8 cellular contexts compared by ENCODE assay signal in the genomic region with DNA sequence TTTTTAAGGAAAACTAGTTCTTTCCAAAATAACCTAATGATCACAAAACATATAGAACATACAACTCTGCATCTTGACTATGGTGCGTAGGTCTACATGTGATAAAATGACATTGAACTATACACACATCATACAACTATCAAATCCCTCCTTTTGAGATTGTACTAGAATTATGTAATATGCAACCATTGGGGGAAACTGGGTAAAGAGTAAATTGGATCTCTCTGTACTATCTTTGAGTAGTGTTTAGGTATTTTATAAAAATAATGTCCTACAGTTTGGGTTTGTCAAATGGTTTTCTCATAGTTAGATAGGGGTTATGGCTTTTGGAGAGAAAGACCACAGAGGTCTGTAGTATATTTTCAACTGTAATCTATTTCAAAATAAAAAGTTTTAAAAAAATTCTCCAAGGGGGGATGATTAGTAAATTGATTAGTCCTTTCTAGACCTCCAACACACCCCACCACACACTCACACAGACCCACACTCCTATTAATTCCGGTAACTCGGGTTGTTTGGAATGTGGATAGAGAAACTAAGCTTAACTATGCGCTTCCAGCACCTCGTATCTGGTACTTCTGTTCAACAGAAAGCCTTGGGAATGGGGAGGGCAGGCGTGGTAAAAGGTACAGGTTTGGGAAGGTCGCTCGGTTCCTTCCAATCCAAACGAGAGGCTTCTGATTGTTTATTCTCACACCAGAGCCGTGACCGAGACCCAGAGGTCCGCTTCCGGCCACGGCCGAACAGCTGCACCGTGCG. TPM values are rescaled to one million over a fixed set of nuclear protein-coding genes. Genes with fewer than 3 reads are reported as not detected.
A peak's percentile ranks its signal among the peaks of the same experiment; 100 is the strongest.
DNase-seq lines count a peak whose midpoint lies in the region; ATAC-seq, FAIRE-seq and TF ChIP-seq lines count a peak whose summit lies in the region.

No MANE protein-coding gene starts in this region.

- peak overlapping the region; percentile 97 for H3K9ac ChIP-seq in endothelial cell of umbilical vein (replicated peaks; ENCODE audit: extremely low read depth, insufficient read depth, low read length)

- DNase-seq in heart right ventricle: no peak
- no peak for DNase-seq in cardiac septum (ENCODE audit: low spot score)
- peak; percentile 35 for DNase-seq in Panc1 (ENCODE audit: low read depth, low spot score)
- no peak for DNase-seq in endothelial cell of umbilical vein (ENCODE audit: low read depth, low spot score)
- DNase-seq in pancreas: no peak
- no peak for DNase-seq in GM12892 (ENCODE audit: insufficient read length)
- DNase-seq in left lobe of liver (ENCODE audit: low spot score): no peak
- DNase-seq in MV-4-11 (lab: John Stamatoyannopoulos, UW): no peak

- in situ Hi-C loops in Panc1 (cut with HindIII; ENCODE audit: low pct_unique_long_range_greater_than_20kb, low sequenced_read_pairs): no loop called here

- WGBS in heart right ventricle, 2 donors: 5 to 6% methylated on average over 17 of the region's 17 CpGs
- 3% methylated on average over 17 of the region's 17 CpGs for WGBS in pancreas, 2 donors

- H2AFZ ChIP-seq in endothelial cell of umbilical vein (ENCODE audit: low read depth, low read length): peak overlapping the region; percentile 85

- intact Hi-C loops in heart right ventricle (cut with DNase I): loop anchor here in 2 of 10 donors (10.0 kb wide), 2 partner anchors 71 to 191 kb away; a partner anchor contains a TSS
- intact Hi-C loops in cardiac septum (cut with DNase I): loop anchor here (2.0 kb wide), 2 partner anchors 79 to 191 kb away; a partner anchor contains a TSS
- intact Hi-C loops in Panc1 (cut with micrococcal nuclease; ENCODE audit: unreplicated experiment): no loop called here
- intact Hi-C loops in endothelial cell of umbilical vein (cut with micrococcal nuclease): no loop called here
- intact Hi-C loops in pancreas (cut with DNase I): no loop called here

- no peaks in the 10 kb centered on the region for H4K20me1 ChIP-seq in endothelial cell of umbilical vein (replicated peaks; ENCODE audit: control insufficient read depth, extremely low read depth, insufficient read depth, low read length)

- dilution Hi-C loops in endothelial cell of umbilical vein (cut with MboI; ENCODE audit: extremely low pct_ligation_motif_present, low sequenced_read_pairs): no loop called here

- no peak for TF ChIP-seq CTCF in heart right ventricle (IDR thresholded peaks at IDR 0.05)
- TF ChIP-seq CTCF in Panc1 (IDR thresholded peaks at IDR 0.05): no peak
- no peak for TF ChIP-seq CTCF in endothelial cell of umbilical vein (IDR thresholded peaks at IDR 0.05; ENCODE audit: extremely low read depth in 1 of 2, insufficient read depth in 1 of 2, low read depth in 1 of 2, low read length in 2 of 2)
- TF ChIP-seq CTCF in pancreas (IDR thresholded peaks at IDR 0.05): no peak

- H3K36me3 ChIP-seq in heart right ventricle: peaks cover 0 to 5% (median 0%) of the 10 kb centered on the region in 9 donors
- H3K36me3 ChIP-seq in Panc1 (ENCODE audit: control insufficient read depth, insufficient read depth, low read length): no peaks in the 10 kb centered on the region
- no peaks in the 10 kb centered on the region for H3K36me3 ChIP-seq in endothelial cell of umbilical vein (ENCODE audit: control insufficient read depth in 2 of 2, extremely low read depth in 1 of 2, insufficient read depth in 2 of 2, low read length in 2 of 2)
- no peaks in the 10 kb centered on the region for H3K36me3 ChIP-seq in pancreas

- no peaks in the 10 kb centered on the region for H3K27me3 ChIP-seq in heart right ventricle
- no peaks in the 10 kb centered on the region for H3K27me3 ChIP-seq in Panc1 (ENCODE audit: control insufficient read depth, insufficient read depth, low read length)
- H3K27me3 ChIP-seq in endothelial cell of umbilical vein (ENCODE audit: control insufficient read depth in 2 of 2, insufficient read depth in 2 of 2, low read length in 2 of 2): no peaks in the 10 kb centered on the region
- no peaks in the 10 kb centered on the region for H3K27me3 ChIP-seq in pancreas

- ATAC-seq in heart right ventricle: peak in 1 of 8 donors; percentile 19
- ATAC-seq in Panc1: no peak; the same call in 1 of the 2 replicates
- ATAC-seq in pancreas: peak in 2 of 4 donors; percentile 44 to 58
- no peak for ATAC-seq in left lobe of liver

- H3K79me2 ChIP-seq in endothelial cell of umbilical vein (ENCODE audit: control insufficient read depth, insufficient read depth, low read length): peaks cover 40% of the 10 kb centered on the region

- no peak for FAIRE-seq in endothelial cell of umbilical vein (lab: Jason Lieb, UNC)
- FAIRE-seq in pancreas (lab: Jason Lieb, UNC): no peak
- FAIRE-seq in GM12892 (lab: Jason Lieb, UNC): no peak

- TSS peak; percentile 97 for BruUV-seq in Panc1 (replicated peaks; lab: Mats Ljungman, UMichigan)
- BruUV-seq in endothelial cell of umbilical vein (replicated peaks; lab: Mats Ljungman, UMichigan): TSS peak; percentile 88

- H3K4me1 ChIP-seq in heart right ventricle (peaks cover 3 to 39% (median 31%) of the 10 kb centered on the region in 9 donors), Panc1 (ENCODE audit: control insufficient read depth, insufficient read depth, low read length) (peaks cover 28% of the 10 kb centered on the region), endothelial cell of umbilical vein (ENCODE audit: control insufficient read depth, extremely low read depth, insufficient read depth, low read length) (peaks cover 13% of the 10 kb centered on the region), pancreas (peaks cover 9 to 27% (median 17%) of the 10 kb centered on the region in 3 donors)

- POLR2A ChIA-PET in Panc1 (lab: Charles Lee): no interaction called here
- POLR2A ChIA-PET in endothelial cell of umbilical vein (lab: Charles Lee): no interaction called here

- H3K27ac ChIP-seq in heart right ventricle (peak overlapping the region; percentile 67 to 98 (median 96)), Panc1 (ENCODE audit: low read length) (peak overlapping the region; percentile 99), endothelial cell of umbilical vein (ENCODE audit: insufficient read depth, low read depth, low read length) (peak overlapping the region; percentile 77), pancreas (peak overlapping the region; percentile 90 to 95 (median 94))

- peak overlapping the region; percentile 76 for H3K4me2 ChIP-seq in endothelial cell of umbilical vein (ENCODE audit: insufficient read depth, low read length)

- H3K9me3 ChIP-seq in heart right ventricle: no peaks in the 10 kb centered on the region
- no peaks in the 10 kb centered on the region for H3K9me3 ChIP-seq in Panc1 (ENCODE audit: control insufficient read depth, insufficient read depth, low read depth, low read length)
- no peaks in the 10 kb centered on the region for H3K9me3 ChIP-seq in endothelial cell of umbilical vein (replicated peaks; ENCODE audit: control insufficient read depth, insufficient read depth, low read length)
- no peaks in the 10 kb centered on the region for H3K9me3 ChIP-seq in pancreas

- H3K4me3 ChIP-seq in heart right ventricle (peak overlapping the region; percentile 76 to 99 (median 92)), Panc1 (ENCODE audit: low read depth in 2 of 2, low read length in 2 of 2) (peak overlapping the region; percentile 84 to 93), endothelial cell of umbilical vein (replicated peaks in 1 of 3; ENCODE audit: insufficient read depth in 1 of 3, low read depth in 1 of 3, low read length in 3 of 3) (peak overlapping the region; percentile 33 to 73 (median 68)), pancreas (peak overlapping the region; percentile 96 to 99 (median 98))

- H3K9me1 ChIP-seq in endothelial cell of umbilical vein (replicated peaks; ENCODE audit: control insufficient read depth, extremely low read depth, insufficient read depth, low read length): no peaks in the 10 kb centered on the region

- CTCF ChIA-PET in Panc1 (lab: Charles Lee) (no interaction called here), endothelial cell of umbilical vein (lab: Charles Lee) (interaction anchor here (1.0 kb wide), 1 partner anchor 14 kb away, joined by 3 read pairs; no protein-coding TSS in a partner anchor)

- TF ChIP-seq POLR2A in endothelial cell of umbilical vein (IDR thresholded peaks at IDR 0.05; ENCODE audit: low read depth, low read length) (no peak), GM12892 (IDR thresholded peaks at IDR 0.05; ENCODE audit: low read depth, low read length) (no peak)

TF ChIP-seq in endothelial cell of umbilical vein, 7 proteins besides CTCF, POLR2A, EP300 and RAD21:
- TF ChIP-seq POLR2AphosphoS5 (IDR thresholded peaks at IDR 0.05; ENCODE audit: insufficient read depth, low read depth, low read length): no peak
- no peak for TF ChIP-seq JUN (IDR thresholded peaks at IDR 0.05; ENCODE audit: borderline replicate concordance, insufficient read depth, insufficient read length, low read depth)
- no peak for TF ChIP-seq GATA2 (IDR thresholded peaks at IDR 0.05; ENCODE audit: insufficient read depth, insufficient read length, low read depth, low read length)
- TF ChIP-seq EZH2 (IDR thresholded peaks at IDR 0.05; ENCODE audit: borderline replicate concordance, low read depth, low read length, severe bottlenecking): no peak
- no peak for TF ChIP-seq MYC (IDR thresholded peaks at IDR 0.05; ENCODE audit: low read depth, low read length)
- TF ChIP-seq, protein P1, sequence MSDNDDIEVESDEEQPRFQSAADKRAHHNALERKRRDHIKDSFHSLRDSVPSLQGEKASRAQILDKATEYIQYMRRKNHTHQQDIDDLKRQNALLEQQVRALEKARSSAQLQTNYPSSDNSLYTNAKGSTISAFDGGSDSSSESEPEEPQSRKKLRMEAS (IDR thresholded peaks at IDR 0.05; ENCODE audit: insufficient read depth, insufficient read length): no peak
- no peak for TF ChIP-seq FOS (IDR thresholded peaks at IDR 0.05; ENCODE audit: borderline replicate concordance, insufficient read depth, low read length)
TF ChIP-seq in endothelial cell of umbilical vein: peak in this region for 0.

RNA-seq across cellular contexts. Expression of a gene that starts 0.7 kb away (rescaled TPM):
- total RNA-seq in heart right ventricle: 10 to 100 TPM; 36.2 to 64.0 (median 49.6) TPM
- 10 to 100 TPM; 12.8 to 15.6 TPM for polyA plus RNA-seq in heart right ventricle
- total RNA-seq in cardiac septum: 57.0 TPM
- total RNA-seq in Panc1 (2021; ENCODE audit: unreplicated experiment): 73.1 TPM
- polyA plus RNA-seq in Panc1 (2012; ENCODE audit: insufficient read length): 28.8 TPM
- 75.7 and 83.1 TPM in 2 replicates for total RNA-seq in endothelial cell of umbilical vein
- 34.2 and 38.0 TPM in 2 replicates for polyA plus RNA-seq in endothelial cell of umbilical vein
- polyA plus RNA-seq in endothelial cell of umbilical vein (2011; cell fraction: cytosol; rRNA removed): 27.7 and 28.7 TPM in 2 replicates
- polyA plus RNA-seq in endothelial cell of umbilical vein (2011; cell fraction: nucleus; rRNA removed): 97.9 and 99.7 TPM in 2 replicates
- 32.9 and 41.7 TPM in 2 replicates for polyA plus RNA-seq in endothelial cell of umbilical vein (2012)
- polyA minus RNA-seq in endothelial cell of umbilical vein: 761 and 790 TPM in 2 replicates
- 93.2 TPM for polyA minus RNA-seq in endothelial cell of umbilical vein (2011; cell fraction: cytosol; rRNA and poly(A)+ RNA removed)
- polyA minus RNA-seq in endothelial cell of umbilical vein (2011; cell fraction: nucleus; rRNA and poly(A)+ RNA removed): 578 and 827 TPM in 2 replicates
- 10 to 100 TPM; 42.7 to 58.3 (median 47.8) TPM for total RNA-seq in pancreas
- polyA plus RNA-seq in pancreas: 10 to 100 TPM; 12.4 to 18.6 TPM
- 43.2 TPM for polyA plus RNA-seq in GM12892 (2012; ENCODE audit: missing spikeins)
- total RNA-seq in left lobe of liver: 39.9 TPM
